Comparison of ENCODE assay signal across 1 cellular context in genomic region chr1:204130178-204130577, GRCh38.
A peak's percentile ranks its signal among the peaks of the same experiment; 100 is the strongest.
TF ChIP-seq lines count a peak whose summit lies in the region.

No MANE protein-coding gene starts in this region.

TF ChIP-seq in H1, 55 proteins besides CTCF, POLR2A, EP300 and RAD21:
- TF ChIP-seq KDM5A (IDR thresholded peaks at IDR 0.05; ENCODE audit: low read length) (no peak), POLR2AphosphoS5 (IDR thresholded peaks at IDR 0.05; ENCODE audit: low read depth, low read length) (peak; percentile 44; the same call in 1 of the 2 replicates)
